In the genomic region with DNA sequence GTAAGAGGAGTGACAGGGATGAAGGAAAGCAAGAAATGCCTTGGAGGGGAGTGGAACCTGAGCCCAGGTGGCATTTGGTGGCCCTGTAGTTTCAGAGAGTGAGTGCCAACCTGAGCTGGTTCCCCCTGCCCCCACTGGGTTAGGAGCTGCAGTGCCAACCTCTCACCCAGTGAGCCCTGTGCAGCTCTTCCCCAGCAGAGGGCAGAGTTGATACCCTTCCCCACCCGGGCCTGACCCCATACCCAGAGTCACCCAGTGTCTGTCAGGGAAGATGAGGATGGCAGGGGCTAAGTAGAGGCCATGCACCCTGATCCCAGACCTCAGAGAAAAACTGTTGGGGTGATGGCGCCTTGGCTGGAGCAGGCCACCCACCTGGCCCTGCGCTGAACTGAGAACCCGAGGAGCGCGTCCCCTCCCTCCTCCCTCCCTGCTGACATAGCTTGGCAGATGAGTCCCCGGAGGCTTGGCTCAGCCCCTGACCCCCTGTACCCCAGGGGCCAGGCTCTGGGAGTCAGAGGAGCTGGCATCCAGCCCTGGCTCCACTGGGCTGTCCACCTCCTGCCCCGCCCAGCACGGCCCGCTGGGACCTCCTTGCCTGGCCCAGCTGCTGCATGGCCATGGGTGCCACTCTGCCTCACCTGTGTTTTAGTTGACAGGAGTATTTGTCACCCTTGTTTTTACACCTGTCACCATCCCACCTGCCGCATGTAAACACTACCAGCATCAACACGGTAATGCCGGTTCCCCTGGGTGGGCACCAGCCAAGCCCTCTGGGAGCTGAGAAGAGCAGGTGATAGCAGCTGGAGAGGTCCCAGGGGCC, we compare ENCODE assay signal across 10 cellular contexts.
DNase-seq lines count a peak whose midpoint lies in the region; ATAC-seq and FAIRE-seq lines count a peak whose summit lies in the region.
"Had no signal": no experiment of that assay in that cellular context is flagged by ENCODE, and none has a peak within 500 bp of the region (broad histone marks: within the 10 kb centered on the region; RNA-seq: fewer than 3 reads in every experiment).

No MANE protein-coding gene starts in this region.

- H3K4me1 Mint-ChIP-seq in activated CD8-positive, alpha-beta memory T cell treated with anti-CD3 and anti-CD28 coated beads, Interleukin-2, amount 10 ng/mL, durations not matched to agents 7 days and 5 days: no peaks in the 10 kb centered on the region
- no peaks in the 10 kb centered on the region for H3K4me1 Mint-ChIP-seq in stimulated activated naive CD8-positive, alpha-beta T cell treated with anti-CD3 and anti-CD28 coated beads, Interleukin-15, amount 100 ng/mL, for 72 hours

- no peak for DNase-seq in activated CD8-positive, alpha-beta memory T cell treated with anti-CD3 and anti-CD28 coated beads, Interleukin-2, amount 10 ng/mL, durations not matched to agents 7 days and 5 days
- no peak for DNase-seq in activated CD8-positive, alpha-beta memory T cell treated with anti-CD3 and anti-CD28 coated beads, Interleukin-2, amount 50 U/mL, for 4 hours
- DNase-seq in NCI-H2081 (lab: John Stamatoyannopoulos, UW) (peak; percentile 82 to 94), GM19239 (ENCODE audit: insufficient read length, low spot score) (no peak), G401 (ENCODE audit: low spot score) (no peak), nucleus accumbens (lab: John Stamatoyannopoulos, UW) (no peak)
- no peak for DNase-seq in stimulated activated naive CD8-positive, alpha-beta T cell treated with anti-CD3 and anti-CD28 coated beads, Interleukin-15, amount 100 ng/mL, for 72 hours

- H3K27ac ChIP-seq in cingulate gyrus (ENCODE audit: low read depth, low read length): peak overlapping the region; percentile 67
- H3K27ac ChIP-seq: coronary artery, parathyroid adenoma had no signal

- no peaks in the 10 kb centered on the region for H3K36me3 Mint-ChIP-seq in activated CD8-positive, alpha-beta memory T cell treated with anti-CD3 and anti-CD28 coated beads, Interleukin-2, amount 10 ng/mL, durations not matched to agents 7 days and 5 days

- H3K9me3 Mint-ChIP-seq in activated CD8-positive, alpha-beta memory T cell treated with anti-CD3 and anti-CD28 coated beads, Interleukin-2, amount 10 ng/mL, durations not matched to agents 7 days and 5 days (ENCODE audit: low read depth): no peaks in the 10 kb centered on the region
- H3K9me3 Mint-ChIP-seq in stimulated activated naive CD8-positive, alpha-beta T cell treated with anti-CD3 and anti-CD28 coated beads, Interleukin-15, amount 100 ng/mL, for 72 hours: peaks cover 0 to 7% of the 10 kb centered on the region in 2 donors

- in situ Hi-C loops in G401 (cut with HindIII; ENCODE audit: low sequenced_read_pairs): no loop called here

- no peak for FAIRE-seq in GM19239 (lab: Jason Lieb, UNC)

- CTCF ChIA-PET in activated CD8-positive, alpha-beta memory T cell treated with anti-CD3 and anti-CD28 coated beads, Interleukin-2, amount 10 ng/mL, durations not matched to agents 7 days and 5 days (lab: Charles Lee): no interaction called here

- peak; percentile 20 for ATAC-seq in activated CD8-positive, alpha-beta memory T cell treated with anti-CD3 and anti-CD28 coated beads, Interleukin-2, amount 10 ng/mL, durations not matched to agents 7 days and 5 days
- peak; percentile 63 for ATAC-seq in stimulated activated naive CD8-positive, alpha-beta T cell treated with anti-CD3 and anti-CD28 coated beads, Interleukin-15, amount 100 ng/mL, for 72 hours

- no peak overlapping the region for H3K27ac Mint-ChIP-seq in activated CD8-positive, alpha-beta memory T cell treated with anti-CD3 and anti-CD28 coated beads, Interleukin-2, amount 10 ng/mL, durations not matched to agents 7 days and 5 days
- H3K27ac Mint-ChIP-seq in stimulated activated naive CD8-positive, alpha-beta T cell treated with anti-CD3 and anti-CD28 coated beads, Interleukin-15, amount 100 ng/mL, for 72 hours: peak overlapping the region in 1 of 2 donors; percentile 56

- H3K27me3 Mint-ChIP-seq in activated CD8-positive, alpha-beta memory T cell treated with anti-CD3 and anti-CD28 coated beads, Interleukin-2, amount 10 ng/mL, durations not matched to agents 7 days and 5 days: peaks cover 1% of the 10 kb centered on the region
- H3K27me3 Mint-ChIP-seq in stimulated activated naive CD8-positive, alpha-beta T cell treated with anti-CD3 and anti-CD28 coated beads, Interleukin-15, amount 100 ng/mL, for 72 hours: peaks cover 16% of the 10 kb centered on the region

- H3K4me3 Mint-ChIP-seq in activated CD8-positive, alpha-beta memory T cell treated with anti-CD3 and anti-CD28 coated beads, Interleukin-2, amount 10 ng/mL, durations not matched to agents 7 days and 5 days: no peak overlapping the region
- H3K4me3 Mint-ChIP-seq in stimulated activated naive CD8-positive, alpha-beta T cell treated with anti-CD3 and anti-CD28 coated beads, Interleukin-15, amount 100 ng/mL, for 72 hours: no peak overlapping the region

Comparison
In these comparisons a context has a peak if more than half of its experiments do, and no peak if none do; other contexts are left out.
1. DNase-seq: peak in NCI-H2081 (2 of 2); none in activated CD8-positive, alpha-beta memory T cell treated with anti-CD3 and anti-CD28 coated beads, Interleukin-2, amount 10 ng/mL, durations not matched to agents 7 days and 5 days (single experiment), activated CD8-positive, alpha-beta memory T cell treated with anti-CD3 and anti-CD28 coated beads, Interleukin-2, amount 50 U/mL, for 4 hours (single experiment), stimulated activated naive CD8-positive, alpha-beta T cell treated with anti-CD3 and anti-CD28 coated beads, Interleukin-15, amount 100 ng/mL, for 72 hours (0 of 2), GM19239 (single experiment), G401 (single experiment) and nucleus accumbens (0 of 56).